ENCODE assay signal across 1 cellular context in the genomic region with DNA sequence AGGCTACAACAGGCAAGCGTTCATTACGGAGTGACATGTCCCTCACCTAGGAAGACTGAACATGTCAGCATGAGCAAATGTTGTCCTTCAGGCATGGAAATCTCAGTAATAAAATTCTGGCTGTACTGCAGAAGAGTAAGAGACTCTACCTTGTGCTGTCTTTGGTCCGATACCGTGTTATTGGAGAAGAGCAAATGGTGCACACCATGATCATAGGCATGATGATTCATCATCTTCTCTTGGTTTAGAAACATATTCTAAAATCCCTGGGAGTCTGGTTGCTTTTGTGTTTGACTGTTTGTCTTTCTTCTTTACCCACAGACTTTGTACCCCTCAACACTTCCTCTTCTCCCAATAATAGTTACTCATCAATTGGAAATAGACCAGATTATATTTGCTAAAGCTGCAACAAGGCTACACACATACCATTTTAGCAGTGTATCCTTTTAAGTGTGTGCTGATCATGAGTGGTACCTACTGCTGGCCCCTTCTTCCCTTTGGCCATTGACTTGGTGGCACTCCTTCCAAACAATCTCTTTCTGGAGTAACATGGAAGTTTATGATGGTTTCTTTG.
TF ChIP-seq lines count a peak whose summit lies in the region.

No MANE protein-coding gene starts in this region.

TF ChIP-seq in HepG2, 621 proteins besides CTCF, POLR2A, EP300 and RAD21:
- TF ChIP-seq, protein P1, sequence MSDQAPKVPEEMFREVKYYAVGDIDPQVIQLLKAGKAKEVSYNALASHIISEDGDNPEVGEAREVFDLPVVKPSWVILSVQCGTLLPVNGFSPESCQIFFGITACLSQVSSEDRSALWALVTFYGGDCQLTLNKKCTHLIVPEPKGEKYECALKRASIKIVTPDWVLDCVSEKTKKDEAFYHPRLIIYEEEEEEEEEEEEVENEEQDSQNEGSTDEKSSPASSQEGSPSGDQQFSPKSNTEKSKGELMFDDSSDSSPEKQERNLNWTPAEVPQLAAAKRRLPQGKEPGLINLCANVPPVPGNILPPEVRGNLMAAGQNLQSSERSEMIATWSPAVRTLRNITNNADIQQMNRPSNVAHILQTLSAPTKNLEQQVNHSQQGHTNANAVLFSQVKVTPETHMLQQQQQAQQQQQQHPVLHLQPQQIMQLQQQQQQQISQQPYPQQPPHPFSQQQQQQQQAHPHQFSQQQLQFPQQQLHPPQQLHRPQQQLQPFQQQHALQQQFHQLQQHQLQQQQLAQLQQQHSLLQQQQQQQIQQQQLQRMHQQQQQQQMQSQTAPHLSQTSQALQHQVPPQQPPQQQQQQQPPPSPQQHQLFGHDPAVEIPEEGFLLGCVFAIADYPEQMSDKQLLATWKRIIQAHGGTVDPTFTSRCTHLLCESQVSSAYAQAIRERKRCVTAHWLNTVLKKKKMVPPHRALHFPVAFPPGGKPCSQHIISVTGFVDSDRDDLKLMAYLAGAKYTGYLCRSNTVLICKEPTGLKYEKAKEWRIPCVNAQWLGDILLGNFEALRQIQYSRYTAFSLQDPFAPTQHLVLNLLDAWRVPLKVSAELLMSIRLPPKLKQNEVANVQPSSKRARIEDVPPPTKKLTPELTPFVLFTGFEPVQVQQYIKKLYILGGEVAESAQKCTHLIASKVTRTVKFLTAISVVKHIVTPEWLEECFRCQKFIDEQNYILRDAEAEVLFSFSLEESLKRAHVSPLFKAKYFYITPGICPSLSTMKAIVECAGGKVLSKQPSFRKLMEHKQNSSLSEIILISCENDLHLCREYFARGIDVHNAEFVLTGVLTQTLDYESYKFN (CRISPR knock-in tag; conservative IDR thresholded peaks at IDR 0.05) = peak; percentile 79
- TF ChIP-seq BCL6 (CRISPR knock-in tag; IDR thresholded peaks at IDR 0.05) = 0 out of 2 replicates have a peak, but pooled peaks have one; percentile 31
- 0 out of 2 replicates have a peak, but pooled peaks have one; percentile 11 for TF ChIP-seq GABPB1 (CRISPR knock-in tag; IDR thresholded peaks at IDR 0.05)
- TF ChIP-seq, protein P2, sequence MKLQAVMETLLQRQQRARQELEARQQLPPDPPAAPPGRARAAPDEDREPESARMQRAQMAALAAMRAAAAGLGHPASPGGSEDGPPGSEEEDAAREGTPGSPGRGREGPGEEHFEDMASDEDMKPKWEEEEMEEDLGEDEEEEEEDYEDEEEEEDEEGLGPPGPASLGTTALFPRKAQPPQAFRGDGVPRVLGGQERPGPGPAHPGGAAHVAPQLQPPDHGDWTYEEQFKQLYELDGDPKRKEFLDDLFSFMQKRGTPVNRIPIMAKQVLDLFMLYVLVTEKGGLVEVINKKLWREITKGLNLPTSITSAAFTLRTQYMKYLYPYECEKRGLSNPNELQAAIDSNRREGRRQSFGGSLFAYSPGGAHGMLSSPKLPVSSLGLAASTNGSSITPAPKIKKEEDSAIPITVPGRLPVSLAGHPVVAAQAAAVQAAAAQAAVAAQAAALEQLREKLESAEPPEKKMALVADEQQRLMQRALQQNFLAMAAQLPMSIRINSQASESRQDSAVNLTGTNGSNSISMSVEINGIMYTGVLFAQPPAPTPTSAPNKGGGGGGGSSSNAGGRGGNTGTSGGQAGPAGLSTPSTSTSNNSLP (IDR thresholded peaks at IDR 0.05; ENCODE audit: low read depth, low read length) = peak; percentile 69
- TF ChIP-seq ZNF12 (CRISPR knock-in tag; IDR thresholded peaks at IDR 0.05) = peak; percentile 74
- TF ChIP-seq, protein P3, sequence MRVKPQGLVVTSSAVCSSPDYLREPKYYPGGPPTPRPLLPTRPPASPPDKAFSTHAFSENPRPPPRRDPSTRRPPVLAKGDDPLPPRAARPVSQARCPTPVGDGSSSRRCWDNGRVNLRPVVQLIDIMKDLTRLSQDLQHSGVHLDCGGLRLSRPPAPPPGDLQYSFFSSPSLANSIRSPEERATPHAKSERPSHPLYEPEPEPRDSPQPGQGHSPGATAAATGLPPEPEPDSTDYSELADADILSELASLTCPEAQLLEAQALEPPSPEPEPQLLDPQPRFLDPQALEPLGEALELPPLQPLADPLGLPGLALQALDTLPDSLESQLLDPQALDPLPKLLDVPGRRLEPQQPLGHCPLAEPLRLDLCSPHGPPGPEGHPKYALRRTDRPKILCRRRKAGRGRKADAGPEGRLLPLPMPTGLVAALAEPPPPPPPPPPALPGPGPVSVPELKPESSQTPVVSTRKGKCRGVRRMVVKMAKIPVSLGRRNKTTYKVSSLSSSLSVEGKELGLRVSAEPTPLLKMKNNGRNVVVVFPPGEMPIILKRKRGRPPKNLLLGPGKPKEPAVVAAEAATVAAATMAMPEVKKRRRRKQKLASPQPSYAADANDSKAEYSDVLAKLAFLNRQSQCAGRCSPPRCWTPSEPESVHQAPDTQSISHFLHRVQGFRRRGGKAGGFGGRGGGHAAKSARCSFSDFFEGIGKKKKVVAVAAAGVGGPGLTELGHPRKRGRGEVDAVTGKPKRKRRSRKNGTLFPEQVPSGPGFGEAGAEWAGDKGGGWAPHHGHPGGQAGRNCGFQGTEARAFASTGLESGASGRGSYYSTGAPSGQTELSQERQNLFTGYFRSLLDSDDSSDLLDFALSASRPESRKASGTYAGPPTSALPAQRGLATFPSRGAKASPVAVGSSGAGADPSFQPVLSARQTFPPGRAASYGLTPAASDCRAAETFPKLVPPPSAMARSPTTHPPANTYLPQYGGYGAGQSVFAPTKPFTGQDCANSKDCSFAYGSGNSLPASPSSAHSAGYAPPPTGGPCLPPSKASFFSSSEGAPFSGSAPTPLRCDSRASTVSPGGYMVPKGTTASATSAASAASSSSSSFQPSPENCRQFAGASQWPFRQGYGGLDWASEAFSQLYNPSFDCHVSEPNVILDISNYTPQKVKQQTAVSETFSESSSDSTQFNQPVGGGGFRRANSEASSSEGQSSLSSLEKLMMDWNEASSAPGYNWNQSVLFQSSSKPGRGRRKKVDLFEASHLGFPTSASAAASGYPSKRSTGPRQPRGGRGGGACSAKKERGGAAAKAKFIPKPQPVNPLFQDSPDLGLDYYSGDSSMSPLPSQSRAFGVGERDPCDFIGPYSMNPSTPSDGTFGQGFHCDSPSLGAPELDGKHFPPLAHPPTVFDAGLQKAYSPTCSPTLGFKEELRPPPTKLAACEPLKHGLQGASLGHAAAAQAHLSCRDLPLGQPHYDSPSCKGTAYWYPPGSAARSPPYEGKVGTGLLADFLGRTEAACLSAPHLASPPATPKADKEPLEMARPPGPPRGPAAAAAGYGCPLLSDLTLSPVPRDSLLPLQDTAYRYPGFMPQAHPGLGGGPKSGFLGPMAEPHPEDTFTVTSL (CRISPR knock-in tag; IDR thresholded peaks at IDR 0.05; ENCODE audit: borderline replicate concordance) = peak; percentile 39; the same call in 1 of the 2 replicates
- 0 out of 2 replicates have a peak, but pooled peaks have one; percentile 11 for TF ChIP-seq NCOA2 (CRISPR knock-in tag; IDR thresholded peaks at IDR 0.05)
- no peak for TF ChIP-seq SOX6 (IDR thresholded peaks at IDR 0.05)
- peak; percentile 65 for TF ChIP-seq SOX6 (CRISPR knock-in tag; IDR thresholded peaks at IDR 0.05)
- TF ChIP-seq FOSL2 (CRISPR knock-in tag; IDR thresholded peaks at IDR 0.05) = peak; percentile 79
- TF ChIP-seq SAP130 (CRISPR knock-in tag; IDR thresholded peaks at IDR 0.05; ENCODE audit: low read depth) = peak; percentile 10; the same call in 1 of the 2 replicates
- peak; percentile 64 for TF ChIP-seq FOXA3 (CRISPR knock-in tag; IDR thresholded peaks at IDR 0.05)
- TF ChIP-seq ZNF7 (CRISPR knock-in tag; IDR thresholded peaks at IDR 0.05) = peak; percentile 70; the same call in 1 of the 2 replicates
- TF ChIP-seq JUND (CRISPR knock-in tag; IDR thresholded peaks at IDR 0.05) = peak; percentile 36; the same call in 1 of the 2 replicates
- TF ChIP-seq, protein P4, sequence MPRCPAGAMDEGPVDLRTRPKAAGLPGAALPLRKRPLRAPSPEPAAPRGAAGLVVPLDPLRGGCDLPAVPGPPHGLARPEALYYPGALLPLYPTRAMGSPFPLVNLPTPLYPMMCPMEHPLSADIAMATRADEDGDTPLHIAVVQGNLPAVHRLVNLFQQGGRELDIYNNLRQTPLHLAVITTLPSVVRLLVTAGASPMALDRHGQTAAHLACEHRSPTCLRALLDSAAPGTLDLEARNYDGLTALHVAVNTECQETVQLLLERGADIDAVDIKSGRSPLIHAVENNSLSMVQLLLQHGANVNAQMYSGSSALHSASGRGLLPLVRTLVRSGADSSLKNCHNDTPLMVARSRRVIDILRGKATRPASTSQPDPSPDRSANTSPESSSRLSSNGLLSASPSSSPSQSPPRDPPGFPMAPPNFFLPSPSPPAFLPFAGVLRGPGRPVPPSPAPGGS (CRISPR knock-in tag; IDR thresholded peaks at IDR 0.05) = no peak
- TF ChIP-seq GFI1 (CRISPR knock-in tag; IDR thresholded peaks at IDR 0.05; ENCODE audit: borderline replicate concordance) = peak; percentile 33; the same call in 1 of the 2 replicates
- TF ChIP-seq, protein P5, sequence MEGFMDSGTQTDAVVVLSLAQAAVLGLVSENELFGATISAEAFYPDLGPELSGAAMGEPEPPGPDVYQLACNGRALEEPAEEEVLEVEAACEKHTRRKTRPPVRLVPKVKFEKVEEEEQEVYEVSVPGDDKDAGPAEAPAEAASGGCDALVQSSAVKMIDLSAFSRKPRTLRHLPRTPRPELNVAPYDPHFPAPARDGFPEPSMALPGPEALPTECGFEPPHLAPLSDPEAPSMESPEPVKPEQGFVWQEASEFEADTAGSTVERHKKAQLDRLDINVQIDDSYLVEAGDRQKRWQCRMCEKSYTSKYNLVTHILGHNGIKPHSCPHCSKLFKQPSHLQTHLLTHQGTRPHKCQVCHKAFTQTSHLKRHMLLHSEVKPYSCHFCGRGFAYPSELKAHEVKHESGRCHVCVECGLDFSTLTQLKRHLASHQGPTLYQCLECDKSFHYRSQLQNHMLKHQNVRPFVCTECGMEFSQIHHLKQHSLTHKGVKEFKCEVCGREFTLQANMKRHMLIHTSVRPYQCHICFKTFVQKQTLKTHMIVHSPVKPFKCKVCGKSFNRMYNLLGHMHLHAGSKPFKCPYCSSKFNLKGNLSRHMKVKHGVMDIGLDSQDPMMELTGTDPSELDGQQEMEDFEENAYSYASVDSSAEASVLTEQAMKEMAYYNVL (CRISPR knock-in tag; IDR thresholded peaks at IDR 0.05; ENCODE audit: borderline replicate concordance) = no peak
- TF ChIP-seq MED1 (CRISPR knock-in tag; IDR thresholded peaks at IDR 0.05) = peak; percentile 48
- TF ChIP-seq PHF21A (CRISPR knock-in tag; IDR thresholded peaks at IDR 0.05) = no peak
- TF ChIP-seq ZNF644 (CRISPR knock-in tag; IDR thresholded peaks at IDR 0.05; ENCODE audit: low read depth) = peak; percentile 85
- TF ChIP-seq MIXL1 (CRISPR knock-in tag; IDR thresholded peaks at IDR 0.05) = 0 out of 2 replicates have a peak, but pooled peaks have one; percentile 36
- no peak for TF ChIP-seq JARID2 (CRISPR knock-in tag; IDR thresholded peaks at IDR 0.05; ENCODE audit: insufficient replicate concordance)
- TF ChIP-seq, protein P6, sequence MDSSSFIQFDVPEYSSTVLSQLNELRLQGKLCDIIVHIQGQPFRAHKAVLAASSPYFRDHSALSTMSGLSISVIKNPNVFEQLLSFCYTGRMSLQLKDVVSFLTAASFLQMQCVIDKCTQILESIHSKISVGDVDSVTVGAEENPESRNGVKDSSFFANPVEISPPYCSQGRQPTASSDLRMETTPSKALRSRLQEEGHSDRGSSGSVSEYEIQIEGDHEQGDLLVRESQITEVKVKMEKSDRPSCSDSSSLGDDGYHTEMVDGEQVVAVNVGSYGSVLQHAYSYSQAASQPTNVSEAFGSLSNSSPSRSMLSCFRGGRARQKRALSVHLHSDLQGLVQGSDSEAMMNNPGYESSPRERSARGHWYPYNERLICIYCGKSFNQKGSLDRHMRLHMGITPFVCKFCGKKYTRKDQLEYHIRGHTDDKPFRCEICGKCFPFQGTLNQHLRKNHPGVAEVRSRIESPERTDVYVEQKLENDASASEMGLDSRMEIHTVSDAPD (CRISPR knock-in tag; IDR thresholded peaks at IDR 0.05) = no peak
- TF ChIP-seq, protein P7, sequence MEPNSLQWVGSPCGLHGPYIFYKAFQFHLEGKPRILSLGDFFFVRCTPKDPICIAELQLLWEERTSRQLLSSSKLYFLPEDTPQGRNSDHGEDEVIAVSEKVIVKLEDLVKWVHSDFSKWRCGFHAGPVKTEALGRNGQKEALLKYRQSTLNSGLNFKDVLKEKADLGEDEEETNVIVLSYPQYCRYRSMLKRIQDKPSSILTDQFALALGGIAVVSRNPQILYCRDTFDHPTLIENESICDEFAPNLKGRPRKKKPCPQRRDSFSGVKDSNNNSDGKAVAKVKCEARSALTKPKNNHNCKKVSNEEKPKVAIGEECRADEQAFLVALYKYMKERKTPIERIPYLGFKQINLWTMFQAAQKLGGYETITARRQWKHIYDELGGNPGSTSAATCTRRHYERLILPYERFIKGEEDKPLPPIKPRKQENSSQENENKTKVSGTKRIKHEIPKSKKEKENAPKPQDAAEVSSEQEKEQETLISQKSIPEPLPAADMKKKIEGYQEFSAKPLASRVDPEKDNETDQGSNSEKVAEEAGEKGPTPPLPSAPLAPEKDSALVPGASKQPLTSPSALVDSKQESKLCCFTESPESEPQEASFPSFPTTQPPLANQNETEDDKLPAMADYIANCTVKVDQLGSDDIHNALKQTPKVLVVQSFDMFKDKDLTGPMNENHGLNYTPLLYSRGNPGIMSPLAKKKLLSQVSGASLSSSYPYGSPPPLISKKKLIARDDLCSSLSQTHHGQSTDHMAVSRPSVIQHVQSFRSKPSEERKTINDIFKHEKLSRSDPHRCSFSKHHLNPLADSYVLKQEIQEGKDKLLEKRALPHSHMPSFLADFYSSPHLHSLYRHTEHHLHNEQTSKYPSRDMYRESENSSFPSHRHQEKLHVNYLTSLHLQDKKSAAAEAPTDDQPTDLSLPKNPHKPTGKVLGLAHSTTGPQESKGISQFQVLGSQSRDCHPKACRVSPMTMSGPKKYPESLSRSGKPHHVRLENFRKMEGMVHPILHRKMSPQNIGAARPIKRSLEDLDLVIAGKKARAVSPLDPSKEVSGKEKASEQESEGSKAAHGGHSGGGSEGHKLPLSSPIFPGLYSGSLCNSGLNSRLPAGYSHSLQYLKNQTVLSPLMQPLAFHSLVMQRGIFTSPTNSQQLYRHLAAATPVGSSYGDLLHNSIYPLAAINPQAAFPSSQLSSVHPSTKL (CRISPR knock-in tag; IDR thresholded peaks at IDR 0.05) = peak; percentile 79
- TF ChIP-seq SOX13 (IDR thresholded peaks at IDR 0.05) = no peak
- peak in 1 of 2 experiments; percentile 69; a peak in 2 of 4 replicates for TF ChIP-seq SOX13 (CRISPR knock-in tag; conservative IDR thresholded peaks at IDR 0.05 in 1 of 2, IDR thresholded peaks at IDR 0.05 in 1 of 2)
- peak; percentile 69 for TF ChIP-seq HNF4A (CRISPR knock-in tag; IDR thresholded peaks at IDR 0.05)
- TF ChIP-seq PAX8 (CRISPR knock-in tag; IDR thresholded peaks at IDR 0.05; ENCODE audit: borderline replicate concordance) = no peak
- TF ChIP-seq ARNTL (CRISPR knock-in tag; IDR thresholded peaks at IDR 0.05) = no peak
- peak; percentile 39; the same call in 1 of the 2 replicates for TF ChIP-seq EHMT2 (IDR thresholded peaks at IDR 0.05; ENCODE audit: borderline replicate concordance, low read depth, low read length)
- TF ChIP-seq FOSL1 (CRISPR knock-in tag; IDR thresholded peaks at IDR 0.05; ENCODE audit: borderline replicate concordance) = 0 out of 2 replicates have a peak, but pooled peaks have one; percentile 11
